40 cellular contexts compared by ENCODE assay signal in genomic region chr11:13538044-13538443, GRCh38. TPM values are rescaled to one million over a fixed set of nuclear protein-coding genes. Genes with fewer than 3 reads are reported as not detected.
"Had no signal": no experiment of that assay in that cellular context is flagged by ENCODE, and none has a peak within 500 bp of the region (broad histone marks: within the 10 kb centered on the region; RNA-seq: fewer than 3 reads in every experiment).

No MANE protein-coding gene starts in this region.

- H3K27me3 ChIP-seq: MG63 had no signal

- H3K36me3 ChIP-seq: MG63 had no signal

- H3K9me3 ChIP-seq: MG63 had no signal

- DNase-seq: Kasumi-1, MG63, MM.1S, MV-4-11, NCI-H1048, NCI-H1092, NCI-H1092 treated with DMSO at 0.1 percent for 48 hours, NCI-H1105, NCI-H1105 treated with DMSO at 0.1 percent for 48 hours, NCI-H1417, NCI-H1417 treated with DMSO at 0.1 percent for 48 hours, NCI-H1436, NCI-H1436 treated with DMSO at 0.1 percent for 48 hours, NCI-H146, NCI-H1694, NCI-H1694 treated with DMSO at 0.1 percent for 48 hours, NCI-H187, NCI-H187 treated with DMSO at 0.1 percent for 48 hours, NCI-H1930, NCI-H2029, NCI-H2029 treated with DMSO at 0.1 percent for 48 hours, NCI-H2081, NCI-H2081 treated with DMSO at 0.1 percent for 48 hours, NCI-H2107, NCI-H2171, NCI-H2171 treated with DMSO at 0.1 percent for 48 hours, NCI-H2227 treated with DMSO at 0.1 percent for 48 hours, NCI-H226, NCI-H345, NCI-H446, NCI-H446 treated with DMSO at 0.1 percent for 48 hours, NCI-H510A, NCI-H510A treated with DMSO at 0.1 percent for 48 hours, NCI-H524, NCI-H524 treated with DMSO at 0.1 percent for 48 hours, NCI-H526 had no signal

- H3K4me3 ChIP-seq: MG63 had no signal

RNA-seq across cellular contexts. Expression of gene PTH, which starts 42.2 kb away (rescaled TPM):
- total RNA-seq: LHCN-M2, M059J, MCF 10A, NCI-H460 had no signal
